Comparison of ENCODE assay signal across 20 cellular contexts in the genomic region with DNA sequence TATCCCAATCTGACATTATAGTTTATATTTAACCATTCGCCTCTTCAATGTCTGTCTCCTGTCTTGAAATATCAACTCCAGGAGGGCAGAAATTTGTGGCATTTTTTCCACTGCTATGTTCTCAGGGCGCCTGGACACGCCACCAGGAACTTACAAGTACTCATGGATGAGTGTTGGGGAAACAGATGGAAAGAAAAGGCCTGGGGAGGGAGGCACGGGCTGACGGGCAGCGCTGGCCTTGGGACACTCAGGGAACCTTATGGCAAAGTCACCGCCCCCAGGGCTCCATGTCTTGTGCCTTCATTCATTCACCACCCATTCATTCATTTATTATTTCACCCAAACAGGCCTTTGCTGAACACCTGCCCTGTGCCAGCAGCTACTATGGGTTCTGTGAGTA.
"Had no signal": no experiment of that assay in that cellular context is flagged by ENCODE, and none has a peak within 500 bp of the region (broad histone marks: within the 10 kb centered on the region; RNA-seq: fewer than 3 reads in every experiment).

No MANE protein-coding gene starts in this region.

- H3K27ac Mint-ChIP-seq: activated naive CD8-positive, alpha-beta T cell treated with anti-CD3 and anti-CD28 coated beads for 36 hours; memory B cell; stimulated activated naive CD8-positive, alpha-beta T cell treated with anti-CD3 and anti-CD28 coated beads, Interleukin-15, Interleukin-2, amounts not matched to agents 100 ng/mL and 50 ng/mL, for 24 hours; T-cell; T-helper 2 cell treated with Interferon-gamma antibody and Interleukin-4, amounts not matched to agents 5 μg/mL and 100 μg/mL, for 36 hours had no signal

- H3K27ac ChIP-seq: breast epithelium, epithelial cell of prostate, heart left ventricle, prostate gland, tibial artery, VCaP had no signal

- H3K9me3 ChIP-seq: breast epithelium, prostate gland, tibial artery had no signal

- H3K4me1 ChIP-seq: breast epithelium, heart left ventricle, prostate gland, tibial artery had no signal

- H3K4me3 Mint-ChIP-seq: activated naive CD8-positive, alpha-beta T cell treated with anti-CD3 and anti-CD28 coated beads for 36 hours; activated T-cell treated with anti-CD3 and anti-CD28 coated beads, Interleukin-2, amount 50 U/mL, for 4 hours; memory B cell; naive B cell; stimulated activated naive CD8-positive, alpha-beta T cell treated with anti-CD3 and anti-CD28 coated beads, Interleukin-15, Interleukin-2, amounts not matched to agents 100 ng/mL and 50 ng/mL, for 24 hours; T-cell; T-helper 2 cell treated with Interferon-gamma antibody and Interleukin-4, amounts not matched to agents 5 μg/mL and 100 μg/mL, for 36 hours had no signal

- DNase-seq: activated CD8-positive, alpha-beta memory T cell treated with anti-CD3 and anti-CD28 coated beads, Interleukin-2, amount 50 U/mL, for 4 hours; activated naive CD4-positive, alpha-beta T cell treated with Interleukin-2 at 50 U/mL for 16 hours; activated naive CD8-positive, alpha-beta T cell treated with anti-CD3 and anti-CD28 coated beads for 36 hours; activated T-cell treated with anti-CD3 and anti-CD28 coated beads, Interleukin-2, amount 50 U/mL, for 4 hours; heart left ventricle; islet precursor cell; left cardiac atrium; naive B cell; stimulated activated CD4-positive, alpha-beta T cell treated with anti-CD3 and anti-CD28 coated beads, Interleukin-12 subunit alpha, Interleukin-12 subunit beta, amount 100 ng/mL, for 4 hours; stimulated activated CD4-positive, alpha-beta T cell treated with anti-CD3 and anti-CD28 coated beads, Interleukin-4, amount 100 ng/mL, for 4 hours; substantia nigra; T-cell had no signal

- H3K27me3 Mint-ChIP-seq: activated naive CD8-positive, alpha-beta T cell treated with anti-CD3 and anti-CD28 coated beads for 36 hours; stimulated activated naive CD8-positive, alpha-beta T cell treated with anti-CD3 and anti-CD28 coated beads, Interleukin-15, Interleukin-2, amounts not matched to agents 100 ng/mL and 50 ng/mL, for 24 hours; T-cell had no signal

- H3K36me3 Mint-ChIP-seq: activated naive CD8-positive, alpha-beta T cell treated with anti-CD3 and anti-CD28 coated beads for 36 hours; memory B cell; naive B cell; T-cell had no signal

- ATAC-seq: activated T-cell treated with anti-CD3 and anti-CD28 coated beads, Interleukin-2, amount 50 U/mL, for 4 hours; heart left ventricle; left cardiac atrium; T-cell had no signal

- H3K9me3 Mint-ChIP-seq: activated naive CD8-positive, alpha-beta T cell treated with anti-CD3 and anti-CD28 coated beads for 36 hours; activated T-cell treated with anti-CD3 and anti-CD28 coated beads, Interleukin-2, amount 50 U/mL, for 4 hours; memory B cell; naive B cell; stimulated activated naive CD8-positive, alpha-beta T cell treated with anti-CD3 and anti-CD28 coated beads, Interleukin-15, Interleukin-2, amounts not matched to agents 100 ng/mL and 50 ng/mL, for 24 hours; T-cell; T-helper 2 cell treated with Interferon-gamma antibody and Interleukin-4, amounts not matched to agents 5 μg/mL and 100 μg/mL, for 36 hours had no signal

- H3K4me3 ChIP-seq: breast epithelium, heart left ventricle, prostate gland, tibial artery had no signal

- H3K36me3 ChIP-seq: breast epithelium, heart left ventricle, prostate gland, tibial artery had no signal
